ENCODE assay signal across 26 cellular contexts in genomic region chr14:102652194-102652593, GRCh38. TPM values are rescaled to one million over a fixed set of nuclear protein-coding genes. Genes with fewer than 3 reads are reported as not detected.
DNase-seq lines count a peak whose midpoint lies in the region; ATAC-seq, FAIRE-seq and TF ChIP-seq lines count a peak whose summit lies in the region.
"Had no signal": no experiment of that assay in that cellular context is flagged by ENCODE, and none has a peak within 500 bp of the region (broad histone marks: within the 10 kb centered on the region; RNA-seq: fewer than 3 reads in every experiment).

No MANE protein-coding gene starts in this region.

- peaks cover 17% of the 10 kb centered on the region for H4K20me1 ChIP-seq in GM23338 (replicated peaks; ENCODE audit: insufficient read depth)

- FAIRE-seq in pancreas (lab: Jason Lieb, UNC) (no peak), urothelium cell line (lab: Jason Lieb, UNC) (no peak)
- FAIRE-seq: GM12892 had no signal

- H3K27me3 ChIP-seq in GM23338 (ENCODE audit: insufficient read depth) (no peaks in the 10 kb centered on the region), pancreas (no peaks in the 10 kb centered on the region)
- H3K27me3 ChIP-seq: esophagus muscularis mucosa, gastrocnemius medialis, testis, uterus had no signal

- H3K9me2 ChIP-seq in GM23338 (ENCODE audit: insufficient read depth), result no peaks in the 10 kb centered on the region

- peaks cover 17% of the 10 kb centered on the region for H3K4me1 ChIP-seq in GM23338 (ENCODE audit: insufficient read depth)
- H3K4me1 ChIP-seq in pancreas, result peaks cover 5 to 18% (median 18%) of the 10 kb centered on the region in 3 donors
- H3K4me1 ChIP-seq: uterus had no signal

- WGBS in pancreas, 2 donors, result 27 to 36% methylated on average over 3 of the region's 3 CpGs

- intact Hi-C loops in pancreas (cut with DNase I), result no loop called here
- intact Hi-C loops in Right ventricle myocardium superior (cut with DNase I), result no loop called here

- peak overlapping the region; percentile 1; the same call in 1 of the 2 replicates for H3K27ac Mint-ChIP-seq in GM23338
- H3K27ac Mint-ChIP-seq: activated CD4-positive, alpha-beta T cell treated with anti-CD3 and anti-CD28 coated beads, Interleukin-2, amount 10 ng/mL, durations not matched to agents 24 days and 14 days; CD4-positive, CD25-positive, alpha-beta regulatory T cell; T-helper 2 cell treated with Interferon-gamma antibody and Interleukin-4, amounts not matched to agents 5 μg/mL and 100 μg/mL, for 36 hours had no signal

- TF ChIP-seq CTCF in GM23338 (conservative IDR thresholded peaks at IDR 0.05; ENCODE audit: low read depth in 2 of 2) (no peak), choroid plexus epithelial cell (conservative IDR thresholded peaks at IDR 0.05; ENCODE audit: low read depth, low read length) (no peak), pancreas (IDR thresholded peaks at IDR 0.05) (no peak), foreskin fibroblast (IDR thresholded peaks at IDR 0.05; ENCODE audit: low read depth, low read length) (no peak)

- peaks cover 97% of the 10 kb centered on the region for H3K79me2 ChIP-seq in GM23338 (replicated peaks; ENCODE audit: insufficient read depth)

- H3K27ac ChIP-seq in GM23338 (ENCODE audit: low read depth), result peak overlapping the region; percentile 35; the same call in 1 of the 2 replicates
- H3K27ac ChIP-seq in SK-N-MC, result peak overlapping the region; percentile 87
- H3K27ac ChIP-seq in pancreas, result peak overlapping the region; percentile 0 to 26 (median 5)
- H3K27ac ChIP-seq: esophagus muscularis mucosa, gastrocnemius medialis, uterus had no signal

- H3K36me3 ChIP-seq in GM23338 (ENCODE audit: insufficient read depth) (no peaks in the 10 kb centered on the region), SK-N-MC (ENCODE audit: insufficient read depth, low read length) (peaks cover 15% of the 10 kb centered on the region), pancreas (no peaks in the 10 kb centered on the region)
- H3K36me3 ChIP-seq: esophagus muscularis mucosa, gastrocnemius medialis, uterus had no signal

- H3F3A ChIP-seq in GM23338 (replicated peaks; ENCODE audit: low read depth), result no peaks in the 10 kb centered on the region

- H3K4me2 ChIP-seq in GM23338, result no peak overlapping the region

- DNase-seq in GM23338 (ENCODE audit: low spot score) (no peak), SK-N-MC (ENCODE audit: low read depth, low spot score) (no peak), choroid plexus epithelial cell (ENCODE audit: low read depth) (peak; percentile 19), pancreas (no peak), Right ventricle myocardium superior (no peak), urothelium cell line (ENCODE audit: low spot score) (no peak), foreskin fibroblast (no peak)
- DNase-seq: activated CD4-positive, alpha-beta T cell treated with anti-CD3 and anti-CD28 coated beads, Interleukin-2, amount 10 ng/mL, durations not matched to agents 24 days and 14 days; activated naive CD4-positive, alpha-beta T cell treated with anti-CD3 and anti-CD28 coated beads, Interleukin-2, amount 50 U/mL, for 16 hours; activated T-cell treated with anti-CD3 and anti-CD28 coated beads, Interleukin-2, amount 50 U/mL, for 48 hours; amygdala; CD4-positive, CD25-positive, alpha-beta regulatory T cell; EL; gastrocnemius medialis; left colon; mesendoderm; NCI-H1048; NCI-H187 treated with DMSO at 0.1 percent for 48 hours; NCI-H748 treated with DMSO at 0.1 percent for 48 hours; nucleus accumbens; stimulated activated naive CD8-positive, alpha-beta T cell treated with anti-CD3 and anti-CD28 coated beads, Interleukin-15, Interleukin-2, amounts not matched to agents 100 U/mL and 50 U/mL, for 24 hours; testis; uterus had no signal

- H3K4me1 Mint-ChIP-seq in GM23338, result peaks cover 29% of the 10 kb centered on the region

- no peak overlapping the region for H2AFZ ChIP-seq in GM23338

- H3K9ac ChIP-seq in SK-N-MC (ENCODE audit: insufficient read length), result no peak overlapping the region

- H3K4me3 ChIP-seq in GM23338, result no peak overlapping the region
- peak overlapping the region; percentile 3; the same call in 1 of the 2 replicates for H3K4me3 ChIP-seq in SK-N-MC
- H3K4me3 ChIP-seq in choroid plexus epithelial cell (ENCODE audit: low read depth, low read length), result no peak overlapping the region
- H3K4me3 ChIP-seq in pancreas, result no peak overlapping the region
- H3K4me3 ChIP-seq in foreskin fibroblast (ENCODE audit: low read depth in 1 of 2, low read length in 2 of 2), result no peak overlapping the region
- H3K4me3 ChIP-seq: esophagus muscularis mucosa, gastrocnemius medialis, testis, uterus had no signal

- no peaks in the 10 kb centered on the region for H3K9me3 ChIP-seq in SK-N-MC (ENCODE audit: low read depth, low read length)
- no peaks in the 10 kb centered on the region for H3K9me3 ChIP-seq in pancreas
- H3K9me3 ChIP-seq: esophagus muscularis mucosa, gastrocnemius medialis, testis, uterus had no signal

- no peaks in the 10 kb centered on the region; the same call in 1 of the 3 replicates for H3K9me3 Mint-ChIP-seq in GM23338

- ATAC-seq in GM23338 (no peak), pancreas (peak; percentile 27 to 75 (median 52)), Right ventricle myocardium superior (ENCODE audit: poor library complexity) (no peak)
- ATAC-seq: gastrocnemius medialis; left colon; stimulated activated naive CD8-positive, alpha-beta T cell treated with anti-CD3 and anti-CD28 coated beads, Interleukin-15, Interleukin-2, amounts not matched to agents 100 U/mL and 50 U/mL, for 24 hours had no signal

- H3K4me3 Mint-ChIP-seq in GM23338, result no peak overlapping the region
- H3K4me3 Mint-ChIP-seq: activated CD4-positive, alpha-beta T cell treated with anti-CD3 and anti-CD28 coated beads, Interleukin-2, amount 10 ng/mL, durations not matched to agents 24 days and 14 days; CD4-positive, CD25-positive, alpha-beta regulatory T cell; T-helper 2 cell treated with Interferon-gamma antibody and Interleukin-4, amounts not matched to agents 5 μg/mL and 100 μg/mL, for 36 hours had no signal

- peaks cover 1% of the 10 kb centered on the region for H3K27me3 Mint-ChIP-seq in GM23338 (ENCODE audit: insufficient read depth, low read depth, poor library complexity)
- H3K27me3 Mint-ChIP-seq: activated CD4-positive, alpha-beta T cell treated with anti-CD3 and anti-CD28 coated beads, Interleukin-2, amount 10 ng/mL, durations not matched to agents 24 days and 14 days; CD4-positive, CD25-positive, alpha-beta regulatory T cell had no signal

- peaks cover 5% of the 10 kb centered on the region; the same call in 2 of the 3 replicates for H3K36me3 Mint-ChIP-seq in GM23338 (ENCODE audit: low read depth)

TF ChIP-seq in GM23338, 12 proteins besides CTCF, POLR2A, EP300 and RAD21 (continues in another document):
- TF ChIP-seq EZH2 (IDR thresholded peaks at IDR 0.05; ENCODE audit: low read depth, unreplicated experiment) (no peak), JUNB (IDR thresholded peaks at IDR 0.05; ENCODE audit: unreplicated experiment) (no peak), REST (IDR thresholded peaks at IDR 0.05; ENCODE audit: unreplicated experiment) (no peak)

RNA-seq across cellular contexts. Expression of gene RCOR1, which starts 59.7 kb away (rescaled TPM):
- 24.1 and 26.1 TPM in 2 replicates for total RNA-seq in GM23338 (2014; rRNA removed; shearing (Covaris generic))
- polyA plus RNA-seq in GM23338 (2016; fragmentation: Nextera tagmentation; extraction: Ambion mirVana), result 7.6 and 8.7 TPM in 2 replicates
- total RNA-seq in pancreas, result 10 to 100 TPM in 1 of 6 donors, 1 to 10 TPM in 5; 4.4 to 13.5 (median 6.8) TPM
- 1 to 10 TPM; 2.8 to 7.2 TPM for polyA plus RNA-seq in pancreas
- total RNA-seq in Right ventricle myocardium superior, result 10.8 TPM

Comparison
In these comparisons a context has a peak if more than half of its experiments do, and no peak if none do; other contexts are left out.
1. ATAC-seq: peak in pancreas (4 of 4); none in GM23338 (single experiment) and Right ventricle myocardium superior (single experiment).
2. H3K27ac ChIP-seq: peak in every context shown above with its lines; median percentile 87 in SK-N-MC; 35 in GM23338; 5 in pancreas.